ENCODE assay signal across 8 cellular contexts in the genomic region with DNA sequence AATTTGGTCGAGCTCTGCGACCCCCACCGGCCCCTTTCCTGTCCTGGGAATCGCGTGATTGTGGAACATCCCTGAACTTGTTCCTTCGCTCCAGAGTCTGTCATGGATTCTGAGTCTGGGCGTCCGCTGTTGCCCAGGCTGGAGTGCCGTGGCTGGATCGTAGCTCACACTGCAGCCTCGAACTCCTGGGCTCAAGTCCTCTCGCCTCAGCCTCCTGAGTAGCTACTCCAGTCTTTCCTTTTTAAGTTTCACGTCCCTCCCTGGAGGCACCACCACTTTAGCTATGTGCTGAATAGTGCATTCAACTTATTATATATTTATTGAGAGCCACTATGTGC. TPM values are rescaled to one million over a fixed set of nuclear protein-coding genes. Genes with fewer than 3 reads are reported as not detected.
A peak's percentile ranks its signal among the peaks of the same experiment; 100 is the strongest.
DNase-seq lines count a peak whose midpoint lies in the region; ATAC-seq, FAIRE-seq and TF ChIP-seq lines count a peak whose summit lies in the region.

No MANE protein-coding gene starts in this region.

- in situ Hi-C loops in HepG2 (cut with HindIII; ENCODE audit: extremely low pct_ligation_motif_present, low pct_unique_long_range_greater_than_20kb) = no loop called here

- H3K9me3 Mint-ChIP-seq in brain = peaks cover 0 to 5% (median 4%) of the 10 kb centered on the region in 5 experiments

- H3K27me3 Mint-ChIP-seq in brain = peaks cover 12% of the 10 kb centered on the region

- 2% methylated on average over 5 of the region's 13 CpGs for WGBS in HepG2 (ENCODE audit: low lambda C conversion rate)

- TF ChIP-seq EP300 in HepG2 (IDR thresholded peaks at IDR 0.05; ENCODE audit: low read depth in 2 of 2, low read length in 2 of 2) (no peak), HepG2 (CRISPR knock-in tag; IDR thresholded peaks at IDR 0.05; ENCODE audit: borderline replicate concordance) (no peak)

- FAIRE-seq in HepG2 (lab: Jason Lieb, UNC) = no peak

- no peaks in the 10 kb centered on the region for H4K20me1 ChIP-seq in HepG2 (ENCODE audit: insufficient read depth, low read length)

- intact Hi-C loops in HepG2 (cut with micrococcal nuclease; ENCODE audit: unreplicated experiment) (no loop called here), tibial artery (cut with DNase I; ENCODE audit: low total_unique reads) (no loop called here)

- peak overlapping the region; percentile 57 for H3K9ac ChIP-seq in HepG2 (ENCODE audit: insufficient read depth, low read depth, low read length)

- CTCF ChIA-PET in HepG2 (lab: Yijun Ruan, JAX; ENCODE audit: low intra/inter-chr PET ratio, low total read pairs) = no interaction called here

- no peaks in the 10 kb centered on the region for H3K79me2 ChIP-seq in HepG2 (ENCODE audit: insufficient read depth, low read length)

- H3K27ac Mint-ChIP-seq in brain = peak overlapping the region; percentile 50 to 88 (median 87)

- no peaks in the 10 kb centered on the region for H3K9me3 ChIP-seq in HepG2 (ENCODE audit: low read length)
- H3K9me3 ChIP-seq in tibial artery = no peaks in the 10 kb centered on the region

- H3K4me1 ChIP-seq in HepG2 (ENCODE audit: insufficient read depth, low read length) (peaks cover 57% of the 10 kb centered on the region), tibial artery (peaks cover 0 to 17% (median 4%) of the 10 kb centered on the region in 4 donors)

- no peak for TF ChIP-seq RAD21 in HepG2 (CRISPR knock-in tag; IDR thresholded peaks at IDR 0.05)

- H3K27me3 ChIP-seq in GM06990 (replicated peaks; ENCODE audit: control insufficient read depth, insufficient read depth, low read length) = no peaks in the 10 kb centered on the region
- no peaks in the 10 kb centered on the region for H3K27me3 ChIP-seq in HepG2 (ENCODE audit: control insufficient read depth in 1 of 2, insufficient read depth in 2 of 2, low read length in 2 of 2)
- no peaks in the 10 kb centered on the region for H3K27me3 ChIP-seq in tibial artery

- H3K36me3 ChIP-seq in GM06990 (ENCODE audit: control insufficient read depth, insufficient read depth, low read length) = no peaks in the 10 kb centered on the region
- no peaks in the 10 kb centered on the region for H3K36me3 ChIP-seq in HepG2 (replicated peaks in 1 of 2; ENCODE audit: control insufficient read depth in 1 of 2, insufficient read depth in 2 of 2, low read length in 2 of 2)
- H3K36me3 ChIP-seq in tibial artery = no peaks in the 10 kb centered on the region

- no TSS peak for BruUV-seq in HepG2 (replicated peaks; lab: Mats Ljungman, UMichigan)

- peaks cover 20% of the 10 kb centered on the region for H3K4me1 Mint-ChIP-seq in brain

- POLR2A ChIA-PET in HepG2 (lab: Yijun Ruan, JAX) = interaction anchor here (0.9 to 3.1 kb wide), 6 partner anchors 11 to 239 kb away, joined by 3 to 28 read pairs (median 5); a partner anchor contains a TSS

- TF ChIP-seq CTCF in GM06990 (IDR thresholded peaks at IDR 0.05; ENCODE audit: insufficient read depth, low read length, poor library complexity, severe bottlenecking) (no peak), brain (conservative IDR thresholded peaks at IDR 0.05) (no peak), HepG2 (CRISPR knock-in tag; IDR thresholded peaks at IDR 0.05) (no peak), tibial artery (IDR thresholded peaks at IDR 0.05) (no peak)

- ATAC-seq in HepG2 (peak; percentile 42), GM18517 (IDR thresholded peaks at IDR 0.05; ENCODE audit: unreplicated experiment) (no peak), HG02610 (IDR thresholded peaks at IDR 0.05; ENCODE audit: unreplicated experiment) (no peak)

- no peak for TF ChIP-seq POLR2A in HepG2 (IDR thresholded peaks at IDR 0.05; ENCODE audit: insufficient read depth in 1 of 2, low read depth in 2 of 2, low read length in 2 of 2)

- peak overlapping the region; percentile 74 for H3K4me2 ChIP-seq in HepG2 (ENCODE audit: low read depth, low read length)

- peak overlapping the region; percentile 89 to 95 (median 93) for H3K4me3 Mint-ChIP-seq in brain

- DNase-seq in GM06990 (ENCODE audit: extremely low read depth, insufficient read length) = no peak
- peak; percentile 33 for DNase-seq in HuH-7.5 (ENCODE audit: low spot score)
- no peak for DNase-seq in HepG2 (ENCODE audit: low spot score)
- no peak for DNase-seq in tibial artery
- DNase-seq in stimulated activated CD4-positive, alpha-beta T cell treated with anti-CD3 and anti-CD28 coated beads, Interleukin-4, amount 100 ng/mL, for 1 hour = no peak

- peak overlapping the region; percentile 70 for H3K4me3 ChIP-seq in GM06990 (replicated peaks; ENCODE audit: low read depth, low read length)
- H3K4me3 ChIP-seq in HepG2 (replicated peaks in 1 of 3; ENCODE audit: insufficient read depth in 1 of 3, low read depth in 2 of 3, low read length in 3 of 3) = peak overlapping the region; percentile 61 to 78 (median 67); a peak in 5 of 6 replicates
- H3K4me3 ChIP-seq in tibial artery = peak overlapping the region; percentile 64 to 71

- H2AFZ ChIP-seq in HepG2 (ENCODE audit: low read length) = no peak overlapping the region

- peak overlapping the region; percentile 70 for H3K27ac ChIP-seq in HepG2 (ENCODE audit: extremely low read length, insufficient read depth, low read length)
- peak overlapping the region; percentile 83 to 90 for H3K27ac ChIP-seq in tibial artery

- H3K36me3 Mint-ChIP-seq in brain = no peaks in the 10 kb centered on the region

RNA-seq across cellular contexts. Expression of a gene that starts 0.7 kb away (rescaled TPM):
- polyA plus RNA-seq in brain (ENCODE audit: insufficient read depth, low read depth, low replicate concordance) = not detected
- total RNA-seq in HepG2 (2016; rRNA removed; fragmentation: Illumina TruSeq; extraction: Trizol) = 0.27 TPM in 1 of 2 replicates, not detected in the other
- total RNA-seq in HepG2 (2016; cell fraction: cytosol; rRNA removed; fragmentation: Illumina TruSeq; extraction: Trizol; ENCODE audit: low read depth) = 0.20 TPM in 1 of 2 replicates, not detected in the other
- 0.19 TPM in 2 replicates for total RNA-seq in HepG2 (2016; cell fraction: insoluble cytoplasmic fraction; rRNA removed; fragmentation: Illumina TruSeq; extraction: Trizol)
- total RNA-seq in HepG2 (2016; cell fraction: membrane; rRNA removed; fragmentation: Illumina TruSeq; extraction: Trizol) = 0.21 and 0.31 TPM in 2 replicates
- total RNA-seq in HepG2 (2016; cell fraction: nucleus; rRNA removed; fragmentation: Illumina TruSeq; extraction: Trizol) = not detected in 2 replicates
- 0.15 and 0.24 TPM in 2 replicates for polyA plus RNA-seq in HepG2 (2011; rRNA removed)
- 0.05 and 0.21 TPM in 2 replicates for polyA plus RNA-seq in HepG2 (2011; cell fraction: cytosol; rRNA removed)
- not detected in 2 replicates for polyA plus RNA-seq in HepG2 (2011; cell fraction: nucleus; rRNA removed)
- not detected in 2 replicates for polyA plus RNA-seq in HepG2 (2012)
- 0.10 TPM in 1 of 2 replicates, not detected in the other for polyA plus RNA-seq in HepG2 (2016; cell fraction: cytosol; fragmentation: Illumina TruSeq; extraction: Trizol; ENCODE audit: low read depth)
- not detected in 2 replicates for polyA plus RNA-seq in HepG2 (2016; cell fraction: insoluble cytoplasmic fraction; fragmentation: Illumina TruSeq; extraction: Trizol; ENCODE audit: low read depth)
- polyA plus RNA-seq in HepG2 (2016; cell fraction: membrane; fragmentation: Illumina TruSeq; extraction: Trizol; ENCODE audit: low read depth) = 0.32 and 0.34 TPM in 2 replicates
- polyA plus RNA-seq in HepG2 (2016; cell fraction: nucleus; fragmentation: Illumina TruSeq; extraction: Trizol; ENCODE audit: insufficient read depth, low read depth) = not detected in 2 replicates
- 0.12 and 0.28 TPM in 2 replicates for polyA minus RNA-seq in HepG2 (2011; rRNA and poly(A)+ RNA removed; ENCODE audit: low replicate concordance)
- polyA minus RNA-seq in HepG2 (2011; cell fraction: cytosol; rRNA and poly(A)+ RNA removed) = 0.70 TPM in 1 of 2 replicates, not detected in the other
- polyA minus RNA-seq in HepG2 (2011; cell fraction: nucleus; rRNA and poly(A)+ RNA removed) = 0.50 TPM in 1 of 2 replicates, not detected in the other

RNA-seq across cellular contexts. Expression of a gene that starts 21.3 kb away (rescaled TPM):
- polyA plus RNA-seq in brain (ENCODE audit: insufficient read depth, low read depth, low replicate concordance) (2.4 TPM), HepG2 (2011; rRNA removed) (0.05 TPM in 1 of 2 replicates, not detected in the other)
- 0.04 TPM in 1 of 2 replicates, not detected in the other for total RNA-seq in HepG2 (2016; rRNA removed; fragmentation: Illumina TruSeq; extraction: Trizol)
- total RNA-seq in HepG2 (2016; cell fraction: cytosol; rRNA removed; fragmentation: Illumina TruSeq; extraction: Trizol; ENCODE audit: low read depth) = not detected in 2 replicates
- 0.04 TPM in 1 of 2 replicates, not detected in the other for total RNA-seq in HepG2 (2016; cell fraction: insoluble cytoplasmic fraction; rRNA removed; fragmentation: Illumina TruSeq; extraction: Trizol)
- not detected in 2 replicates for total RNA-seq in HepG2 (2016; cell fraction: membrane; rRNA removed; fragmentation: Illumina TruSeq; extraction: Trizol)
- not detected in 2 replicates for total RNA-seq in HepG2 (2016; cell fraction: nucleus; rRNA removed; fragmentation: Illumina TruSeq; extraction: Trizol)
- 0.03 and 0.05 TPM in 2 replicates for polyA plus RNA-seq in HepG2 (2011; cell fraction: cytosol; rRNA removed)
- 0.16 TPM in 1 of 2 replicates, not detected in the other for polyA plus RNA-seq in HepG2 (2011; cell fraction: nucleus; rRNA removed)
- polyA plus RNA-seq in HepG2 (2012) = 0.07 and 0.08 TPM in 2 replicates
- polyA plus RNA-seq in HepG2 (2016; cell fraction: cytosol; fragmentation: Illumina TruSeq; extraction: Trizol; ENCODE audit: low read depth) = not detected in 2 replicates
- polyA plus RNA-seq in HepG2 (2016; cell fraction: insoluble cytoplasmic fraction; fragmentation: Illumina TruSeq; extraction: Trizol; ENCODE audit: low read depth) = not detected in 2 replicates
- 0.07 TPM in 1 of 2 replicates, not detected in the other for polyA plus RNA-seq in HepG2 (2016; cell fraction: membrane; fragmentation: Illumina TruSeq; extraction: Trizol; ENCODE audit: low read depth)
- not detected in 2 replicates for polyA plus RNA-seq in HepG2 (2016; cell fraction: nucleus; fragmentation: Illumina TruSeq; extraction: Trizol; ENCODE audit: insufficient read depth, low read depth)
- 0.26 TPM in 1 of 2 replicates, not detected in the other for polyA minus RNA-seq in HepG2 (2011; rRNA and poly(A)+ RNA removed; ENCODE audit: low replicate concordance)
- polyA minus RNA-seq in HepG2 (2011; cell fraction: cytosol; rRNA and poly(A)+ RNA removed) = not detected in 2 replicates
- not detected in 2 replicates for polyA minus RNA-seq in HepG2 (2011; cell fraction: nucleus; rRNA and poly(A)+ RNA removed)

RNA-seq across cellular contexts. Expression of a gene that starts 31.8 kb away (rescaled TPM):
- polyA plus RNA-seq in brain (ENCODE audit: insufficient read depth, low read depth, low replicate concordance) (18.4 TPM), HepG2 (2011; rRNA removed) (0.84 and 1.4 TPM in 2 replicates)
- 13.3 and 13.5 TPM in 2 replicates for total RNA-seq in HepG2 (2016; rRNA removed; fragmentation: Illumina TruSeq; extraction: Trizol)
- total RNA-seq in HepG2 (2016; cell fraction: cytosol; rRNA removed; fragmentation: Illumina TruSeq; extraction: Trizol; ENCODE audit: low read depth) = 9.9 and 11.6 TPM in 2 replicates
- total RNA-seq in HepG2 (2016; cell fraction: insoluble cytoplasmic fraction; rRNA removed; fragmentation: Illumina TruSeq; extraction: Trizol) = 8.1 and 12.8 TPM in 2 replicates
- 5.7 and 7.0 TPM in 2 replicates for total RNA-seq in HepG2 (2016; cell fraction: membrane; rRNA removed; fragmentation: Illumina TruSeq; extraction: Trizol)
- 4.1 and 4.2 TPM in 2 replicates for total RNA-seq in HepG2 (2016; cell fraction: nucleus; rRNA removed; fragmentation: Illumina TruSeq; extraction: Trizol)
- 0.39 and 1.00 TPM in 2 replicates for polyA plus RNA-seq in HepG2 (2011; cell fraction: cytosol; rRNA removed)
- polyA plus RNA-seq in HepG2 (2011; cell fraction: nucleus; rRNA removed) = 1.2 and 1.3 TPM in 2 replicates
- polyA plus RNA-seq in HepG2 (2012) = 1.6 and 2.2 TPM in 2 replicates
- 4.1 and 4.3 TPM in 2 replicates for polyA plus RNA-seq in HepG2 (2016; cell fraction: cytosol; fragmentation: Illumina TruSeq; extraction: Trizol; ENCODE audit: low read depth)
- polyA plus RNA-seq in HepG2 (2016; cell fraction: insoluble cytoplasmic fraction; fragmentation: Illumina TruSeq; extraction: Trizol; ENCODE audit: low read depth) = 7.8 and 8.3 TPM in 2 replicates
- 2.7 and 3.2 TPM in 2 replicates for polyA plus RNA-seq in HepG2 (2016; cell fraction: membrane; fragmentation: Illumina TruSeq; extraction: Trizol; ENCODE audit: low read depth)
- 4.2 and 6.6 TPM in 2 replicates for polyA plus RNA-seq in HepG2 (2016; cell fraction: nucleus; fragmentation: Illumina TruSeq; extraction: Trizol; ENCODE audit: insufficient read depth, low read depth)
- polyA minus RNA-seq in HepG2 (2011; rRNA and poly(A)+ RNA removed; ENCODE audit: low replicate concordance) = 0.48 and 1.7 TPM in 2 replicates
- polyA minus RNA-seq in HepG2 (2011; cell fraction: cytosol; rRNA and poly(A)+ RNA removed) = 1.8 and 2.4 TPM in 2 replicates
- polyA minus RNA-seq in HepG2 (2011; cell fraction: nucleus; rRNA and poly(A)+ RNA removed) = 1.4 and 1.9 TPM in 2 replicates

RNA-seq across cellular contexts. Expression of a gene that starts 44.0 kb away (rescaled TPM):
- polyA plus RNA-seq in brain (ENCODE audit: insufficient read depth, low read depth, low replicate concordance) (26.8 TPM), HepG2 (2011; rRNA removed) (60.0 and 71.6 TPM in 2 replicates)
- 110 and 124 TPM in 2 replicates for total RNA-seq in HepG2 (2016; rRNA removed; fragmentation: Illumina TruSeq; extraction: Trizol)
- 14.7 and 17.6 TPM in 2 replicates for total RNA-seq in HepG2 (2016; cell fraction: cytosol; rRNA removed; fragmentation: Illumina TruSeq; extraction: Trizol; ENCODE audit: low read depth)
- 109 and 116 TPM in 2 replicates for total RNA-seq in HepG2 (2016; cell fraction: insoluble cytoplasmic fraction; rRNA removed; fragmentation: Illumina TruSeq; extraction: Trizol)
- total RNA-seq in HepG2 (2016; cell fraction: membrane; rRNA removed; fragmentation: Illumina TruSeq; extraction: Trizol) = 22.3 and 24.6 TPM in 2 replicates
- 40.8 and 48.3 TPM in 2 replicates for total RNA-seq in HepG2 (2016; cell fraction: nucleus; rRNA removed; fragmentation: Illumina TruSeq; extraction: Trizol)
- polyA plus RNA-seq in HepG2 (2011; cell fraction: cytosol; rRNA removed) = 93.9 and 113 TPM in 2 replicates
- polyA plus RNA-seq in HepG2 (2011; cell fraction: nucleus; rRNA removed) = 64.7 and 68.1 TPM in 2 replicates
- polyA plus RNA-seq in HepG2 (2012) = 59.4 and 64.3 TPM in 2 replicates
- polyA plus RNA-seq in HepG2 (2016; cell fraction: cytosol; fragmentation: Illumina TruSeq; extraction: Trizol; ENCODE audit: low read depth) = 14.7 and 14.8 TPM in 2 replicates
- 89.8 and 98.1 TPM in 2 replicates for polyA plus RNA-seq in HepG2 (2016; cell fraction: insoluble cytoplasmic fraction; fragmentation: Illumina TruSeq; extraction: Trizol; ENCODE audit: low read depth)
- 16.3 and 17.4 TPM in 2 replicates for polyA plus RNA-seq in HepG2 (2016; cell fraction: membrane; fragmentation: Illumina TruSeq; extraction: Trizol; ENCODE audit: low read depth)
- polyA plus RNA-seq in HepG2 (2016; cell fraction: nucleus; fragmentation: Illumina TruSeq; extraction: Trizol; ENCODE audit: insufficient read depth, low read depth) = 58.3 and 63.3 TPM in 2 replicates
- 20.5 and 68.0 TPM in 2 replicates for polyA minus RNA-seq in HepG2 (2011; rRNA and poly(A)+ RNA removed; ENCODE audit: low replicate concordance)
- 34.6 and 41.1 TPM in 2 replicates for polyA minus RNA-seq in HepG2 (2011; cell fraction: cytosol; rRNA and poly(A)+ RNA removed)
- polyA minus RNA-seq in HepG2 (2011; cell fraction: nucleus; rRNA and poly(A)+ RNA removed) = 26.5 and 28.0 TPM in 2 replicates

RNA-seq across cellular contexts. Expression of a gene that starts 54.3 kb away (rescaled TPM):
- polyA plus RNA-seq in brain (ENCODE audit: insufficient read depth, low read depth, low replicate concordance) (0.51 TPM), HepG2 (2011; rRNA removed) (0.08 TPM in 1 of 2 replicates, not detected in the other)
- 0.22 TPM in 1 of 2 replicates, not detected in the other for total RNA-seq in HepG2 (2016; rRNA removed; fragmentation: Illumina TruSeq; extraction: Trizol)
- total RNA-seq in HepG2 (2016; cell fraction: cytosol; rRNA removed; fragmentation: Illumina TruSeq; extraction: Trizol; ENCODE audit: low read depth) = 0.09 TPM in 1 of 2 replicates, not detected in the other
- total RNA-seq in HepG2 (2016; cell fraction: insoluble cytoplasmic fraction; rRNA removed; fragmentation: Illumina TruSeq; extraction: Trizol) = 0.04 and 0.17 TPM in 2 replicates
- total RNA-seq in HepG2 (2016; cell fraction: membrane; rRNA removed; fragmentation: Illumina TruSeq; extraction: Trizol) = 0.06 TPM in 1 of 2 replicates, not detected in the other
- total RNA-seq in HepG2 (2016; cell fraction: nucleus; rRNA removed; fragmentation: Illumina TruSeq; extraction: Trizol) = 0.40 TPM in 1 of 2 replicates, not detected in the other
- polyA plus RNA-seq in HepG2 (2011; cell fraction: cytosol; rRNA removed) = 0.01 TPM in 2 replicates
- 0.14 and 0.17 TPM in 2 replicates for polyA plus RNA-seq in HepG2 (2011; cell fraction: nucleus; rRNA removed)
- polyA plus RNA-seq in HepG2 (2012) = 1.6 and 1.9 TPM in 2 replicates
- polyA plus RNA-seq in HepG2 (2016; cell fraction: cytosol; fragmentation: Illumina TruSeq; extraction: Trizol; ENCODE audit: low read depth) = not detected in 2 replicates
- not detected in 2 replicates for polyA plus RNA-seq in HepG2 (2016; cell fraction: insoluble cytoplasmic fraction; fragmentation: Illumina TruSeq; extraction: Trizol; ENCODE audit: low read depth)
- polyA plus RNA-seq in HepG2 (2016; cell fraction: membrane; fragmentation: Illumina TruSeq; extraction: Trizol; ENCODE audit: low read depth) = not detected in 2 replicates
- polyA plus RNA-seq in HepG2 (2016; cell fraction: nucleus; fragmentation: Illumina TruSeq; extraction: Trizol; ENCODE audit: insufficient read depth, low read depth) = 0.25 TPM in 1 of 2 replicates, not detected in the other
- polyA minus RNA-seq in HepG2 (2011; rRNA and poly(A)+ RNA removed; ENCODE audit: low replicate concordance) = 0.20 and 0.58 TPM in 2 replicates
- polyA minus RNA-seq in HepG2 (2011; cell fraction: cytosol; rRNA and poly(A)+ RNA removed) = not detected in 2 replicates
- 1.1 and 1.2 TPM in 2 replicates for polyA minus RNA-seq in HepG2 (2011; cell fraction: nucleus; rRNA and poly(A)+ RNA removed)
